In genomic region chr9:92293075-92293354, GRCh38 we compare ENCODE assay signal across 7 cellular contexts. TPM values are rescaled to one million over a fixed set of nuclear protein-coding genes. Genes with fewer than 3 reads are reported as not detected.
DNase-seq lines count a peak whose midpoint lies in the region; ATAC-seq and TF ChIP-seq lines count a peak whose summit lies in the region.

No MANE protein-coding gene starts in this region.

- peak overlapping the region; percentile 91 for H3K4me3 Mint-ChIP-seq in HFFc6
- peak overlapping the region; percentile 94 for H3K4me3 Mint-ChIP-seq in activated CD4-positive, alpha-beta memory T cell treated with anti-CD3 and anti-CD28 coated beads, Interleukin-2, amount 10 ng/mL, durations not matched to agents 7 days and 5 days
- H3K4me3 Mint-ChIP-seq in stimulated activated effector memory CD8-positive, alpha-beta T cell treated with anti-CD3 and anti-CD28 coated beads, Interleukin-12 subunit alpha, Interleukin-12 subunit beta, amount 100 ng/mL, for 72 hours: peak overlapping the region; percentile 75

- H3K9ac ChIP-seq in iPS-15b (ENCODE audit: low read depth, low read length): peak overlapping the region; percentile 92

- no peaks in the 10 kb centered on the region for H3K27me3 ChIP-seq in iPS-15b (ENCODE audit: control insufficient read depth, insufficient read depth, low read length)

- ATAC-seq in stimulated activated effector memory CD8-positive, alpha-beta T cell treated with anti-CD3 and anti-CD28 coated beads, Interleukin-12 subunit alpha, Interleukin-12 subunit beta, amount 100 ng/mL, for 72 hours: no peak

- H3K27me3 Mint-ChIP-seq in HFFc6 (ENCODE audit: insufficient read depth): peaks cover 6% of the 10 kb centered on the region; the same call in 1 of the 2 replicates
- H3K27me3 Mint-ChIP-seq in activated CD4-positive, alpha-beta memory T cell treated with anti-CD3 and anti-CD28 coated beads, Interleukin-2, amount 10 ng/mL, durations not matched to agents 7 days and 5 days: no peaks in the 10 kb centered on the region

- no peaks in the 10 kb centered on the region for H3K9me3 ChIP-seq in iPS-15b (ENCODE audit: control insufficient read depth, insufficient read depth, low read length)

- H3K9me3 Mint-ChIP-seq in HFFc6: no peaks in the 10 kb centered on the region
- H3K9me3 Mint-ChIP-seq in activated CD4-positive, alpha-beta memory T cell treated with anti-CD3 and anti-CD28 coated beads, Interleukin-2, amount 10 ng/mL, durations not matched to agents 7 days and 5 days: no peaks in the 10 kb centered on the region
- H3K9me3 Mint-ChIP-seq in stimulated activated effector memory CD8-positive, alpha-beta T cell treated with anti-CD3 and anti-CD28 coated beads, Interleukin-12 subunit alpha, Interleukin-12 subunit beta, amount 100 ng/mL, for 72 hours: no peaks in the 10 kb centered on the region

- TF ChIP-seq CTCF in HFFc6 (IDR thresholded peaks at IDR 0.05): no peak

- CTCF ChIA-PET in activated CD4-positive, alpha-beta memory T cell treated with anti-CD3 and anti-CD28 coated beads, Interleukin-2, amount 10 ng/mL, durations not matched to agents 7 days and 5 days (lab: Charles Lee): no interaction called here

- DNase-seq in HFFc6 (no peak), GDM1 (lab: John Stamatoyannopoulos, UW) (no peak), NCI-H1930 (lab: John Stamatoyannopoulos, UW) (no peak)
- DNase-seq in activated CD4-positive, alpha-beta memory T cell treated with anti-CD3 and anti-CD28 coated beads, Interleukin-2, amount 10 ng/mL, durations not matched to agents 7 days and 5 days: no peak
- DNase-seq in stimulated activated effector memory CD8-positive, alpha-beta T cell treated with anti-CD3 and anti-CD28 coated beads, Interleukin-12 subunit alpha, Interleukin-12 subunit beta, amount 100 ng/mL, for 72 hours (ENCODE audit: low spot score in 2 of 2): no peak
- no peak for DNase-seq in activated CD4-positive, CD25-positive, alpha-beta regulatory T cell (lab: John Stamatoyannopoulos, UW)

- peak overlapping the region; percentile 94 for H3K27ac Mint-ChIP-seq in HFFc6
- H3K27ac Mint-ChIP-seq in activated CD4-positive, alpha-beta memory T cell treated with anti-CD3 and anti-CD28 coated beads, Interleukin-2, amount 10 ng/mL, durations not matched to agents 7 days and 5 days: peak overlapping the region; percentile 99
- H3K27ac Mint-ChIP-seq in stimulated activated effector memory CD8-positive, alpha-beta T cell treated with anti-CD3 and anti-CD28 coated beads, Interleukin-12 subunit alpha, Interleukin-12 subunit beta, amount 100 ng/mL, for 72 hours: peak overlapping the region; percentile 99

- POLR2A ChIA-PET in activated CD4-positive, alpha-beta memory T cell treated with anti-CD3 and anti-CD28 coated beads, Interleukin-2, amount 10 ng/mL, durations not matched to agents 7 days and 5 days (lab: Charles Lee): interaction anchor here (0.7 to 4.8 kb wide), 3 partner anchors 14 to 377 kb away, joined by 3 to 31 read pairs (median 4); partner anchors contain the start of genes CENPP, IPPK and NOL8

- peak overlapping the region; percentile 80 for H3K4me3 ChIP-seq in iPS-15b (ENCODE audit: low read depth, low read length)

- H3K36me3 ChIP-seq in iPS-15b (ENCODE audit: control insufficient read depth, insufficient read depth, low read length): peaks cover 5% of the 10 kb centered on the region

- H3K36me3 Mint-ChIP-seq in HFFc6 (ENCODE audit: low read depth): peaks cover 43% of the 10 kb centered on the region
- H3K36me3 Mint-ChIP-seq in activated CD4-positive, alpha-beta memory T cell treated with anti-CD3 and anti-CD28 coated beads, Interleukin-2, amount 10 ng/mL, durations not matched to agents 7 days and 5 days (ENCODE audit: low read depth): peaks cover 51% of the 10 kb centered on the region
- H3K36me3 Mint-ChIP-seq in stimulated activated effector memory CD8-positive, alpha-beta T cell treated with anti-CD3 and anti-CD28 coated beads, Interleukin-12 subunit alpha, Interleukin-12 subunit beta, amount 100 ng/mL, for 72 hours: peaks cover 88% of the 10 kb centered on the region

- H3K4me1 ChIP-seq in iPS-15b (ENCODE audit: control insufficient read depth, insufficient read depth, low read length): no peaks in the 10 kb centered on the region

- H3K4me1 Mint-ChIP-seq in HFFc6 (ENCODE audit: low read depth): peaks cover 58% of the 10 kb centered on the region
- peaks cover 68% of the 10 kb centered on the region for H3K4me1 Mint-ChIP-seq in activated CD4-positive, alpha-beta memory T cell treated with anti-CD3 and anti-CD28 coated beads, Interleukin-2, amount 10 ng/mL, durations not matched to agents 7 days and 5 days
- peaks cover 48% of the 10 kb centered on the region for H3K4me1 Mint-ChIP-seq in stimulated activated effector memory CD8-positive, alpha-beta T cell treated with anti-CD3 and anti-CD28 coated beads, Interleukin-12 subunit alpha, Interleukin-12 subunit beta, amount 100 ng/mL, for 72 hours

RNA-seq across cellular contexts. Expression of gene IARS1, which starts 0.5 kb away (rescaled TPM):
- total RNA-seq in HFFc6 (2021; fragmentation: NEBNext Ultra II Directional; extraction: Animal tissue kit (Norgen Biotek cat#: 25700)): 100 to 1,000 TPM; 155 to 179 (median 171) TPM
- total RNA-seq in activated CD4-positive, alpha-beta memory T cell treated with anti-CD3 and anti-CD28 coated beads, Interleukin-2, amount 10 ng/mL, durations not matched to agents 7 days and 5 days: 100 to 1,000 TPM; 145 to 152 TPM

RNA-seq across cellular contexts. Expression of gene NOL8, which starts 32.1 kb away (rescaled TPM):
- total RNA-seq in HFFc6 (2021; fragmentation: NEBNext Ultra II Directional; extraction: Animal tissue kit (Norgen Biotek cat#: 25700)): 10 to 100 TPM; 24.3 to 33.5 (median 27.7) TPM
- 10 to 100 TPM; 48.0 to 48.9 TPM for total RNA-seq in activated CD4-positive, alpha-beta memory T cell treated with anti-CD3 and anti-CD28 coated beads, Interleukin-2, amount 10 ng/mL, durations not matched to agents 7 days and 5 days

RNA-seq across cellular contexts. Expression of gene CENPP, which starts 32.7 kb away (rescaled TPM):
- total RNA-seq in HFFc6 (2021; fragmentation: NEBNext Ultra II Directional; extraction: Animal tissue kit (Norgen Biotek cat#: 25700)): 1 to 10 TPM; 3.0 to 7.0 (median 6.0) TPM
- total RNA-seq in activated CD4-positive, alpha-beta memory T cell treated with anti-CD3 and anti-CD28 coated beads, Interleukin-2, amount 10 ng/mL, durations not matched to agents 7 days and 5 days: 10 to 100 TPM; 18.8 to 22.0 TPM
